Comparison of ENCODE assay signal across 24 cellular contexts in genomic region chr3:122099255-122099654, GRCh38. TPM values are rescaled to one million over a fixed set of nuclear protein-coding genes. Genes with fewer than 3 reads are reported as not detected.
"Had no signal": no experiment of that assay in that cellular context is flagged by ENCODE, and none has a peak within 500 bp of the region (broad histone marks: within the 10 kb centered on the region; RNA-seq: fewer than 3 reads in every experiment).

No MANE protein-coding gene starts in this region.

- H3K27ac Mint-ChIP-seq: dendritic cell treated with granulocyte-macrophage colony-stimulating factor and Interleukin-4, amounts not matched to agents 40 ng/mL and 50 ng/mL, for 4 days; effector memory CD8-positive, alpha-beta T cell; immature natural killer cell; naive thymus-derived CD8-positive, alpha-beta T cell had no signal

- H3K4me3 ChIP-seq: esophagus muscularis mucosa, gastrocnemius medialis, right atrium auricular region, smooth muscle cell, suprapubic skin, thyroid gland, upper lobe of right lung, vagina had no signal

- H3K9me3 ChIP-seq: esophagus muscularis mucosa, gastrocnemius medialis, right atrium auricular region, suprapubic skin, thyroid gland, upper lobe of right lung, vagina had no signal

- DNase-seq: effector memory CD8-positive, alpha-beta T cell; gastrocnemius medialis; immature natural killer cell; kidney; left colon; mammary epithelial cell; naive thymus-derived CD8-positive, alpha-beta T cell; posterior cingulate gyrus; stimulated activated CD4-positive, alpha-beta T cell treated with anti-CD3 and anti-CD28 coated beads, Interleukin-2, amount 100 ng/mL, for 48 hours; stimulated activated naive CD4-positive, alpha-beta T cell treated with Interleukin-2 at 50 U/mL for 16 hours; thyroid gland; upper lobe of right lung had no signal

- ATAC-seq: effector memory CD8-positive, alpha-beta T cell; gastrocnemius medialis; left colon; naive thymus-derived CD8-positive, alpha-beta T cell; upper lobe of right lung had no signal

- H3K4me2 ChIP-seq: smooth muscle cell had no signal

- H3K4me3 Mint-ChIP-seq: dendritic cell treated with granulocyte-macrophage colony-stimulating factor and Interleukin-4, amounts not matched to agents 40 ng/mL and 50 ng/mL, for 4 days; effector memory CD8-positive, alpha-beta T cell; immature natural killer cell; naive thymus-derived CD8-positive, alpha-beta T cell had no signal

- H3K9me3 Mint-ChIP-seq: dendritic cell treated with granulocyte-macrophage colony-stimulating factor and Interleukin-4, amounts not matched to agents 40 ng/mL and 50 ng/mL, for 4 days; effector memory CD8-positive, alpha-beta T cell; immature natural killer cell; naive thymus-derived CD8-positive, alpha-beta T cell had no signal

- H3K36me3 Mint-ChIP-seq: immature natural killer cell; naive thymus-derived CD8-positive, alpha-beta T cell had no signal

- H3K27ac ChIP-seq: epithelial cell of prostate, esophagus muscularis mucosa, gastrocnemius medialis, right atrium auricular region, suprapubic skin, thyroid gland, upper lobe of right lung, vagina had no signal

- H3K27me3 ChIP-seq: gastrocnemius medialis, right atrium auricular region, suprapubic skin, thyroid gland, upper lobe of right lung, vagina had no signal

- FAIRE-seq: colon, kidney had no signal

- H3K27me3 Mint-ChIP-seq: dendritic cell treated with granulocyte-macrophage colony-stimulating factor and Interleukin-4, amounts not matched to agents 40 ng/mL and 50 ng/mL, for 4 days; effector memory CD8-positive, alpha-beta T cell; naive thymus-derived CD8-positive, alpha-beta T cell had no signal

- H3K4me1 ChIP-seq: esophagus muscularis mucosa, gastrocnemius medialis, right atrium auricular region, suprapubic skin, thyroid gland, upper lobe of right lung, vagina had no signal

- H3K36me3 ChIP-seq: esophagus muscularis mucosa, gastrocnemius medialis, right atrium auricular region, suprapubic skin, thyroid gland, upper lobe of right lung, vagina had no signal

RNA-seq across cellular contexts. Expression of gene CD86, which starts 44.1 kb away (rescaled TPM):
- total RNA-seq: fibroblast of villous mesenchyme, osteocyte, pulmonary artery endothelial cell, smooth muscle cell had no signal
- polyA plus RNA-seq: neural cell, smooth muscle cell had no signal
